1 cellular context compared by ENCODE assay signal in the genomic region with DNA sequence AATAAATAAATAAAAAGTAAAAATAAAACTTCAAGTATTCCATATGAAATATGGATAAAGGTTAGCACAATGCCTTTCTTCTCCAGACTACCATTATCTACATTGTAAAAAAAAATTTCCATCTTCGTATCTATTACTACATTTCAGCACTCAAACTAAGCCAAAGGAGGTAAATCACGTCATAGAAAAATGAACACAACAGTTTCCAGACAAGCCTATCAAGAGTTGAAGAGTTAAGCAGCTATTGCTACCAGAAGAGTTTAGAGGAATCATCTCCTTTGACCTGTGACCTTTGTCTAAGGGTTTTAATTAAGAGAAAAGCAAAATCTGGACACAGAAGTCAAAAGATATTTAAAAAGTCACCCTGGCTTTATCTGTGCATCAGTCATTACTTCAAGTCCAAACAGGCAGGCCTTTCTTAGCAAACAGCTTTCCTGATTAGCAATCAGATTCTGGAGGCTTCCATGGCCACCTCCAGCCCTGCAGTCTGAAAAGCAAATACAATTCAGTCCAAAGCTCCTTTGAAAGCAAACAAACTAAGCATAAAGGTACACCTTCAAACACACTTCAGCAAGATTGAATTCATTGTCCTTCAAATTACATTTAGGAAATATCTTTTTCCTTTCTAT.
TF ChIP-seq lines count a peak whose summit lies in the region.

No MANE protein-coding gene starts in this region.

TF ChIP-seq in HepG2, 621 proteins besides CTCF, POLR2A, EP300 and RAD21 (continued from another document and continues in another):
- no peak for TF ChIP-seq SNAPC4 (CRISPR knock-in tag; IDR thresholded peaks at IDR 0.05)
- peak; percentile 85; the same call in 1 of the 2 replicates for TF ChIP-seq SALL1 (CRISPR knock-in tag; IDR thresholded peaks at IDR 0.05)
- TF ChIP-seq ZNF296 (CRISPR knock-in tag; conservative IDR thresholded peaks at IDR 0.05), result no peak
- TF ChIP-seq, protein P1, sequence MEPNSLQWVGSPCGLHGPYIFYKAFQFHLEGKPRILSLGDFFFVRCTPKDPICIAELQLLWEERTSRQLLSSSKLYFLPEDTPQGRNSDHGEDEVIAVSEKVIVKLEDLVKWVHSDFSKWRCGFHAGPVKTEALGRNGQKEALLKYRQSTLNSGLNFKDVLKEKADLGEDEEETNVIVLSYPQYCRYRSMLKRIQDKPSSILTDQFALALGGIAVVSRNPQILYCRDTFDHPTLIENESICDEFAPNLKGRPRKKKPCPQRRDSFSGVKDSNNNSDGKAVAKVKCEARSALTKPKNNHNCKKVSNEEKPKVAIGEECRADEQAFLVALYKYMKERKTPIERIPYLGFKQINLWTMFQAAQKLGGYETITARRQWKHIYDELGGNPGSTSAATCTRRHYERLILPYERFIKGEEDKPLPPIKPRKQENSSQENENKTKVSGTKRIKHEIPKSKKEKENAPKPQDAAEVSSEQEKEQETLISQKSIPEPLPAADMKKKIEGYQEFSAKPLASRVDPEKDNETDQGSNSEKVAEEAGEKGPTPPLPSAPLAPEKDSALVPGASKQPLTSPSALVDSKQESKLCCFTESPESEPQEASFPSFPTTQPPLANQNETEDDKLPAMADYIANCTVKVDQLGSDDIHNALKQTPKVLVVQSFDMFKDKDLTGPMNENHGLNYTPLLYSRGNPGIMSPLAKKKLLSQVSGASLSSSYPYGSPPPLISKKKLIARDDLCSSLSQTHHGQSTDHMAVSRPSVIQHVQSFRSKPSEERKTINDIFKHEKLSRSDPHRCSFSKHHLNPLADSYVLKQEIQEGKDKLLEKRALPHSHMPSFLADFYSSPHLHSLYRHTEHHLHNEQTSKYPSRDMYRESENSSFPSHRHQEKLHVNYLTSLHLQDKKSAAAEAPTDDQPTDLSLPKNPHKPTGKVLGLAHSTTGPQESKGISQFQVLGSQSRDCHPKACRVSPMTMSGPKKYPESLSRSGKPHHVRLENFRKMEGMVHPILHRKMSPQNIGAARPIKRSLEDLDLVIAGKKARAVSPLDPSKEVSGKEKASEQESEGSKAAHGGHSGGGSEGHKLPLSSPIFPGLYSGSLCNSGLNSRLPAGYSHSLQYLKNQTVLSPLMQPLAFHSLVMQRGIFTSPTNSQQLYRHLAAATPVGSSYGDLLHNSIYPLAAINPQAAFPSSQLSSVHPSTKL (CRISPR knock-in tag; IDR thresholded peaks at IDR 0.05), result peak; percentile 99
- TF ChIP-seq NBN (conservative IDR thresholded peaks at IDR 0.05), result no peak
- peak; percentile 68; the same call in 1 of the 2 replicates for TF ChIP-seq MEIS2 (CRISPR knock-in tag; IDR thresholded peaks at IDR 0.05)
- TF ChIP-seq KAT8 (CRISPR knock-in tag; IDR thresholded peaks at IDR 0.05), result peak; percentile 78; the same call in 1 of the 2 replicates
- TF ChIP-seq ISL2 (CRISPR knock-in tag; IDR thresholded peaks at IDR 0.05), result peak; percentile 97
- TF ChIP-seq RXRB (CRISPR knock-in tag; IDR thresholded peaks at IDR 0.05; ENCODE audit: borderline replicate concordance), result peak; percentile 71; the same call in 1 of the 2 replicates
- TF ChIP-seq, protein P2, sequence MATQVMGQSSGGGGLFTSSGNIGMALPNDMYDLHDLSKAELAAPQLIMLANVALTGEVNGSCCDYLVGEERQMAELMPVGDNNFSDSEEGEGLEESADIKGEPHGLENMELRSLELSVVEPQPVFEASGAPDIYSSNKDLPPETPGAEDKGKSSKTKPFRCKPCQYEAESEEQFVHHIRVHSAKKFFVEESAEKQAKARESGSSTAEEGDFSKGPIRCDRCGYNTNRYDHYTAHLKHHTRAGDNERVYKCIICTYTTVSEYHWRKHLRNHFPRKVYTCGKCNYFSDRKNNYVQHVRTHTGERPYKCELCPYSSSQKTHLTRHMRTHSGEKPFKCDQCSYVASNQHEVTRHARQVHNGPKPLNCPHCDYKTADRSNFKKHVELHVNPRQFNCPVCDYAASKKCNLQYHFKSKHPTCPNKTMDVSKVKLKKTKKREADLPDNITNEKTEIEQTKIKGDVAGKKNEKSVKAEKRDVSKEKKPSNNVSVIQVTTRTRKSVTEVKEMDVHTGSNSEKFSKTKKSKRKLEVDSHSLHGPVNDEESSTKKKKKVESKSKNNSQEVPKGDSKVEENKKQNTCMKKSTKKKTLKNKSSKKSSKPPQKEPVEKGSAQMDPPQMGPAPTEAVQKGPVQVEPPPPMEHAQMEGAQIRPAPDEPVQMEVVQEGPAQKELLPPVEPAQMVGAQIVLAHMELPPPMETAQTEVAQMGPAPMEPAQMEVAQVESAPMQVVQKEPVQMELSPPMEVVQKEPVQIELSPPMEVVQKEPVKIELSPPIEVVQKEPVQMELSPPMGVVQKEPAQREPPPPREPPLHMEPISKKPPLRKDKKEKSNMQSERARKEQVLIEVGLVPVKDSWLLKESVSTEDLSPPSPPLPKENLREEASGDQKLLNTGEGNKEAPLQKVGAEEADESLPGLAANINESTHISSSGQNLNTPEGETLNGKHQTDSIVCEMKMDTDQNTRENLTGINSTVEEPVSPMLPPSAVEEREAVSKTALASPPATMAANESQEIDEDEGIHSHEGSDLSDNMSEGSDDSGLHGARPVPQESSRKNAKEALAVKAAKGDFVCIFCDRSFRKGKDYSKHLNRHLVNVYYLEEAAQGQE (IDR thresholded peaks at IDR 0.05; ENCODE audit: borderline replicate concordance in 1 of 2, low read depth in 1 of 2, low read length in 2 of 2), result peak in 1 of 2 experiments; percentile 44; a peak in 1 of 4 replicates
- TF ChIP-seq, protein P3, sequence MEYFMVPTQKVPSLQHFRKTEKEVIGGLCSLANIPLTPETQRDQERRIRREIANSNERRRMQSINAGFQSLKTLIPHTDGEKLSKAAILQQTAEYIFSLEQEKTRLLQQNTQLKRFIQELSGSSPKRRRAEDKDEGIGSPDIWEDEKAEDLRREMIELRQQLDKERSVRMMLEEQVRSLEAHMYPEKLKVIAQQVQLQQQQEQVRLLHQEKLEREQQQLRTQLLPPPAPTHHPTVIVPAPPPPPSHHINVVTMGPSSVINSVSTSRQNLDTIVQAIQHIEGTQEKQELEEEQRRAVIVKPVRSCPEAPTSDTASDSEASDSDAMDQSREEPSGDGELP (IDR thresholded peaks at IDR 0.05; ENCODE audit: borderline replicate concordance, low read depth), result peak; percentile 34; the same call in 1 of the 2 replicates
- TF ChIP-seq ZNF138 (CRISPR knock-in tag; IDR thresholded peaks at IDR 0.05; ENCODE audit: low read depth), result no peak
- peak; percentile 62; the same call in 1 of the 2 replicates for TF ChIP-seq SIX4 (CRISPR knock-in tag; IDR thresholded peaks at IDR 0.05)
- TF ChIP-seq, protein P4, sequence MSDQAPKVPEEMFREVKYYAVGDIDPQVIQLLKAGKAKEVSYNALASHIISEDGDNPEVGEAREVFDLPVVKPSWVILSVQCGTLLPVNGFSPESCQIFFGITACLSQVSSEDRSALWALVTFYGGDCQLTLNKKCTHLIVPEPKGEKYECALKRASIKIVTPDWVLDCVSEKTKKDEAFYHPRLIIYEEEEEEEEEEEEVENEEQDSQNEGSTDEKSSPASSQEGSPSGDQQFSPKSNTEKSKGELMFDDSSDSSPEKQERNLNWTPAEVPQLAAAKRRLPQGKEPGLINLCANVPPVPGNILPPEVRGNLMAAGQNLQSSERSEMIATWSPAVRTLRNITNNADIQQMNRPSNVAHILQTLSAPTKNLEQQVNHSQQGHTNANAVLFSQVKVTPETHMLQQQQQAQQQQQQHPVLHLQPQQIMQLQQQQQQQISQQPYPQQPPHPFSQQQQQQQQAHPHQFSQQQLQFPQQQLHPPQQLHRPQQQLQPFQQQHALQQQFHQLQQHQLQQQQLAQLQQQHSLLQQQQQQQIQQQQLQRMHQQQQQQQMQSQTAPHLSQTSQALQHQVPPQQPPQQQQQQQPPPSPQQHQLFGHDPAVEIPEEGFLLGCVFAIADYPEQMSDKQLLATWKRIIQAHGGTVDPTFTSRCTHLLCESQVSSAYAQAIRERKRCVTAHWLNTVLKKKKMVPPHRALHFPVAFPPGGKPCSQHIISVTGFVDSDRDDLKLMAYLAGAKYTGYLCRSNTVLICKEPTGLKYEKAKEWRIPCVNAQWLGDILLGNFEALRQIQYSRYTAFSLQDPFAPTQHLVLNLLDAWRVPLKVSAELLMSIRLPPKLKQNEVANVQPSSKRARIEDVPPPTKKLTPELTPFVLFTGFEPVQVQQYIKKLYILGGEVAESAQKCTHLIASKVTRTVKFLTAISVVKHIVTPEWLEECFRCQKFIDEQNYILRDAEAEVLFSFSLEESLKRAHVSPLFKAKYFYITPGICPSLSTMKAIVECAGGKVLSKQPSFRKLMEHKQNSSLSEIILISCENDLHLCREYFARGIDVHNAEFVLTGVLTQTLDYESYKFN (CRISPR knock-in tag; conservative IDR thresholded peaks at IDR 0.05), result peak; percentile 91
- TF ChIP-seq, protein P5, sequence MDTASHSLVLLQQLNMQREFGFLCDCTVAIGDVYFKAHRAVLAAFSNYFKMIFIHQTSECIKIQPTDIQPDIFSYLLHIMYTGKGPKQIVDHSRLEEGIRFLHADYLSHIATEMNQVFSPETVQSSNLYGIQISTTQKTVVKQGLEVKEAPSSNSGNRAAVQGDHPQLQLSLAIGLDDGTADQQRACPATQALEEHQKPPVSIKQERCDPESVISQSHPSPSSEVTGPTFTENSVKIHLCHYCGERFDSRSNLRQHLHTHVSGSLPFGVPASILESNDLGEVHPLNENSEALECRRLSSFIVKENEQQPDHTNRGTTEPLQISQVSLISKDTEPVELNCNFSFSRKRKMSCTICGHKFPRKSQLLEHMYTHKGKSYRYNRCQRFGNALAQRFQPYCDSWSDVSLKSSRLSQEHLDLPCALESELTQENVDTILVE (CRISPR knock-in tag; IDR thresholded peaks at IDR 0.05), result peak; percentile 39; the same call in 1 of the 2 replicates
- TF ChIP-seq, protein P6, sequence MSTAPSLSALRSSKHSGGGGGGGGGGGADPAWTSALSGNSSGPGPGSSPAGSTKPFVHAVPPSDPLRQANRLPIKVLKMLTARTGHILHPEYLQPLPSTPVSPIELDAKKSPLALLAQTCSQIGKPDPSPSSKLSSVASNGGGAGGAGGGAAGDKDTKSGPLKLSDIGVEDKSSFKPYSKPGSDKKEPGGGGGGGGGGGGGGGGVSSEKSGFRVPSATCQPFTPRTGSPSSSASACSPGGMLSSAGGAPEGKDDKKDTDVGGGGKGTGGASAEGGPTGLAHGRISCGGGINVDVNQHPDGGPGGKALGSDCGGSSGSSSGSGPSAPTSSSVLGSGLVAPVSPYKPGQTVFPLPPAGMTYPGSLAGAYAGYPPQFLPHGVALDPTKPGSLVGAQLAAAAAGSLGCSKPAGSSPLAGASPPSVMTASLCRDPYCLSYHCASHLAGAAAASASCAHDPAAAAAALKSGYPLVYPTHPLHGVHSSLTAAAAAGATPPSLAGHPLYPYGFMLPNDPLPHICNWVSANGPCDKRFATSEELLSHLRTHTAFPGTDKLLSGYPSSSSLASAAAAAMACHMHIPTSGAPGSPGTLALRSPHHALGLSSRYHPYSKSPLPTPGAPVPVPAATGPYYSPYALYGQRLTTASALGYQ (CRISPR knock-in tag; IDR thresholded peaks at IDR 0.05), result peak; percentile 95
- TF ChIP-seq NAIF1 (CRISPR knock-in tag; IDR thresholded peaks at IDR 0.05; ENCODE audit: borderline replicate concordance), result no peak
- TF ChIP-seq, protein P7, sequence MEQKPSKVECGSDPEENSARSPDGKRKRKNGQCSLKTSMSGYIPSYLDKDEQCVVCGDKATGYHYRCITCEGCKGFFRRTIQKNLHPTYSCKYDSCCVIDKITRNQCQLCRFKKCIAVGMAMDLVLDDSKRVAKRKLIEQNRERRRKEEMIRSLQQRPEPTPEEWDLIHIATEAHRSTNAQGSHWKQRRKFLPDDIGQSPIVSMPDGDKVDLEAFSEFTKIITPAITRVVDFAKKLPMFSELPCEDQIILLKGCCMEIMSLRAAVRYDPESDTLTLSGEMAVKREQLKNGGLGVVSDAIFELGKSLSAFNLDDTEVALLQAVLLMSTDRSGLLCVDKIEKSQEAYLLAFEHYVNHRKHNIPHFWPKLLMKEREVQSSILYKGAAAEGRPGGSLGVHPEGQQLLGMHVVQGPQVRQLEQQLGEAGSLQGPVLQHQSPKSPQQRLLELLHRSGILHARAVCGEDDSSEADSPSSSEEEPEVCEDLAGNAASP (CRISPR knock-in tag; IDR thresholded peaks at IDR 0.05; ENCODE audit: borderline replicate concordance), result peak; percentile 49; the same call in 1 of the 2 replicates
- TF ChIP-seq ZNF12 (CRISPR knock-in tag; IDR thresholded peaks at IDR 0.05), result peak; percentile 47; the same call in 1 of the 2 replicates
- TF ChIP-seq REL (CRISPR knock-in tag; conservative IDR thresholded peaks at IDR 0.05), result no peak
- TF ChIP-seq ZNF709 (CRISPR knock-in tag; IDR thresholded peaks at IDR 0.05), result no peak
- peak; percentile 74; the same call in 1 of the 2 replicates for TF ChIP-seq IRF2 (CRISPR knock-in tag; IDR thresholded peaks at IDR 0.05)
- TF ChIP-seq, protein P8, sequence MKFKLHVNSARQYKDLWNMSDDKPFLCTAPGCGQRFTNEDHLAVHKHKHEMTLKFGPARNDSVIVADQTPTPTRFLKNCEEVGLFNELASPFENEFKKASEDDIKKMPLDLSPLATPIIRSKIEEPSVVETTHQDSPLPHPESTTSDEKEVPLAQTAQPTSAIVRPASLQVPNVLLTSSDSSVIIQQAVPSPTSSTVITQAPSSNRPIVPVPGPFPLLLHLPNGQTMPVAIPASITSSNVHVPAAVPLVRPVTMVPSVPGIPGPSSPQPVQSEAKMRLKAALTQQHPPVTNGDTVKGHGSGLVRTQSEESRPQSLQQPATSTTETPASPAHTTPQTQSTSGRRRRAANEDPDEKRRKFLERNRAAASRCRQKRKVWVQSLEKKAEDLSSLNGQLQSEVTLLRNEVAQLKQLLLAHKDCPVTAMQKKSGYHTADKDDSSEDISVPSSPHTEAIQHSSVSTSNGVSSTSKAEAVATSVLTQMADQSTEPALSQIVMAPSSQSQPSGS (CRISPR knock-in tag; IDR thresholded peaks at IDR 0.05), result peak; percentile 78; the same call in 1 of the 2 replicates
